ENCODE assay signal across 1 cellular context in the genomic region with DNA sequence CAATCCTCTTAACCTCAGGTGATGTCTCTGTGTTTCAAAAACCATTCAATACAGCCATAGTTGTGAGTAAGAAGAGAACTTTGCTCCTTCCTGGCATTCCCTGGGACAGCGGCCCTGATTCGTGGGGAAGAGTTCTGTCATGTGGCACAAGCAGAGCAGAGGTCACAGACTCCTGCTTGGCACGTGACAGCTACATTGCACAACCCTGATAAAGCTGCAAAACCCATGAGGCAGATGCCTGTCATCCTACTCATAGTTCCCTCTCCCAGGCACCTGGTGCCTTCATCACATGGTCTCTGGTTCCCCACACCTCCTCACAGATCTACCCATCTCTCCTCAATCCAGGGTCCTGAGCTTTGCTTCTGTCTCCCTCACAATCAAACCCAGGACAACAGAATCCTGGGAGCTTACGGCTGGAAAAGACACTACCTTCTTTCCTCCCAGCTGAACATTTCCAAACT.
TF ChIP-seq lines count a peak whose summit lies in the region.

No MANE protein-coding gene starts in this region.

TF ChIP-seq in HepG2, 621 proteins besides CTCF, POLR2A, EP300 and RAD21 (continued from another document and continues in another):
- TF ChIP-seq KLF16 (CRISPR knock-in tag; IDR thresholded peaks at IDR 0.05), result peak in 1 of 2 experiments; percentile 98; a peak in 2 of 4 replicates
- peak; percentile 81; the same call in 1 of the 2 replicates for TF ChIP-seq EHMT2 (IDR thresholded peaks at IDR 0.05; ENCODE audit: borderline replicate concordance, low read depth, low read length)
- TF ChIP-seq ZNF343 (CRISPR knock-in tag; IDR thresholded peaks at IDR 0.05), result no peak
- TF ChIP-seq ZNF256 (CRISPR knock-in tag; conservative IDR thresholded peaks at IDR 0.05), result peak; percentile 83
- TF ChIP-seq ZNF674 (CRISPR knock-in tag; IDR thresholded peaks at IDR 0.05; ENCODE audit: low read depth), result no peak
- TF ChIP-seq, protein P1, sequence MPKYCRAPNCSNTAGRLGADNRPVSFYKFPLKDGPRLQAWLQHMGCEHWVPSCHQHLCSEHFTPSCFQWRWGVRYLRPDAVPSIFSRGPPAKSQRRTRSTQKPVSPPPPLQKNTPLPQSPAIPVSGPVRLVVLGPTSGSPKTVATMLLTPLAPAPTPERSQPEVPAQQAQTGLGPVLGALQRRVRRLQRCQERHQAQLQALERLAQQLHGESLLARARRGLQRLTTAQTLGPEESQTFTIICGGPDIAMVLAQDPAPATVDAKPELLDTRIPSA (CRISPR knock-in tag; IDR thresholded peaks at IDR 0.05; ENCODE audit: borderline replicate concordance), result no peak
- TF ChIP-seq, protein P2, sequence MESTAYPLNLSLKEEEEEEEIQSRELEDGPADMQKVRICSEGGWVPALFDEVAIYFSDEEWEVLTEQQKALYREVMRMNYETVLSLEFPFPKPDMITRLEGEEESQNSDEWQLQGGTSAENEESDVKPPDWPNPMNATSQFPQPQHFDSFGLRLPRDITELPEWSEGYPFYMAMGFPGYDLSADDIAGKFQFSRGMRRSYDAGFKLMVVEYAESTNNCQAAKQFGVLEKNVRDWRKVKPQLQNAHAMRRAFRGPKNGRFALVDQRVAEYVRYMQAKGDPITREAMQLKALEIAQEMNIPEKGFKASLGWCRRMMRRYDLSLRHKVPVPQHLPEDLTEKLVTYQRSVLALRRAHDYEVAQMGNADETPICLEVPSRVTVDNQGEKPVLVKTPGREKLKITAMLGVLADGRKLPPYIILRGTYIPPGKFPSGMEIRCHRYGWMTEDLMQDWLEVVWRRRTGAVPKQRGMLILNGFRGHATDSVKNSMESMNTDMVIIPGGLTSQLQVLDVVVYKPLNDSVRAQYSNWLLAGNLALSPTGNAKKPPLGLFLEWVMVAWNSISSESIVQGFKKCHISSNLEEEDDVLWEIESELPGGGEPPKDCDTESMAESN (CRISPR knock-in tag; conservative IDR thresholded peaks at IDR 0.05), result peak; percentile 84
- TF ChIP-seq ZNF101 (CRISPR knock-in tag; IDR thresholded peaks at IDR 0.05; ENCODE audit: borderline replicate concordance, low read depth), result no peak
- TF ChIP-seq, protein P3, sequence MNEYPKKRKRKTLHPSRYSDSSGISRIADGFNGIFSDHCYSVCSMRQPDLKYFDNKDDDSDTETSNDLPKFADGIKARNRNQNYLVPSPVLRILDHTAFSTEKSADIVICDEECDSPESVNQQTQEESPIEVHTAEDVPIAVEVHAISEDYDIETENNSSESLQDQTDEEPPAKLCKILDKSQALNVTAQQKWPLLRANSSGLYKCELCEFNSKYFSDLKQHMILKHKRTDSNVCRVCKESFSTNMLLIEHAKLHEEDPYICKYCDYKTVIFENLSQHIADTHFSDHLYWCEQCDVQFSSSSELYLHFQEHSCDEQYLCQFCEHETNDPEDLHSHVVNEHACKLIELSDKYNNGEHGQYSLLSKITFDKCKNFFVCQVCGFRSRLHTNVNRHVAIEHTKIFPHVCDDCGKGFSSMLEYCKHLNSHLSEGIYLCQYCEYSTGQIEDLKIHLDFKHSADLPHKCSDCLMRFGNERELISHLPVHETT (CRISPR knock-in tag; conservative IDR thresholded peaks at IDR 0.05), result peak; percentile 81
- no peak for TF ChIP-seq ZNF33B (CRISPR knock-in tag; IDR thresholded peaks at IDR 0.05)
- TF ChIP-seq FOXC1 (CRISPR knock-in tag; IDR thresholded peaks at IDR 0.05; ENCODE audit: borderline replicate concordance), result peak; percentile 93
- TF ChIP-seq, protein P4, sequence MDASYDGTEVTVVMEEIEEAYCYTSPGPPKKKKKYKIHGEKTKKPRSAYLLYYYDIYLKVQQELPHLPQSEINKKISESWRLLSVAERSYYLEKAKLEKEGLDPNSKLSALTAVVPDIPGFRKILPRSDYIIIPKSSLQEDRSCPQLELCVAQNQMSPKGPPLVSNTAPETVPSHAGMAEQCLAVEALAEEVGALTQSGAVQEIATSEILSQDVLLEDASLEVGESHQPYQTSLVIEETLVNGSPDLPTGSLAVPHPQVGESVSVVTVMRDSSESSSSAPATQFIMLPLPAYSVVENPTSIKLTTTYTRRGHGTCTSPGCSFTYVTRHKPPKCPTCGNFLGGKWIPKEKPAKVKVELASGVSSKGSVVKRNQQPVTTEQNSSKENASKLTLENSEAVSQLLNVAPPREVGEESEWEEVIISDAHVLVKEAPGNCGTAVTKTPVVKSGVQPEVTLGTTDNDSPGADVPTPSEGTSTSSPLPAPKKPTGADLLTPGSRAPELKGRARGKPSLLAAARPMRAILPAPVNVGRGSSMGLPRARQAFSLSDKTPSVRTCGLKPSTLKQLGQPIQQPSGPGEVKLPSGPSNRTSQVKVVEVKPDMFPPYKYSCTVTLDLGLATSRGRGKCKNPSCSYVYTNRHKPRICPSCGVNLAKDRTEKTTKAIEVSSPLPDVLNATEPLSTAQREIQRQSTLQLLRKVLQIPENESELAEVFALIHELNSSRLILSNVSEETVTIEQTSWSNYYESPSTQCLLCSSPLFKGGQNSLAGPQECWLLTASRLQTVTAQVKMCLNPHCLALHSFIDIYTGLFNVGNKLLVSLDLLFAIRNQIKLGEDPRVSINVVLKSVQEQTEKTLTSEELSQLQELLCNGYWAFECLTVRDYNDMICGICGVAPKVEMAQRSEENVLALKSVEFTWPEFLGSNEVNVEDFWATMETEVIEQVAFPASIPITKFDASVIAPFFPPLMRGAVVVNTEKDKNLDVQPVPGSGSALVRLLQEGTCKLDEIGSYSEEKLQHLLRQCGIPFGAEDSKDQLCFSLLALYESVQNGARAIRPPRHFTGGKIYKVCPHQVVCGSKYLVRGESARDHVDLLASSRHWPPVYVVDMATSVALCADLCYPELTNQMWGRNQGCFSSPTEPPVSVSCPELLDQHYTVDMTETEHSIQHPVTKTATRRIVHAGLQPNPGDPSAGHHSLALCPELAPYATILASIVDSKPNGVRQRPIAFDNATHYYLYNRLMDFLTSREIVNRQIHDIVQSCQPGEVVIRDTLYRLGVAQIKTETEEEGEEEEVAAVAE (CRISPR knock-in tag; IDR thresholded peaks at IDR 0.05; ENCODE audit: borderline replicate concordance), result peak; percentile 89
- no peak; the same call in 1 of the 2 replicates for TF ChIP-seq KLF15 (CRISPR knock-in tag; IDR thresholded peaks at IDR 0.05; ENCODE audit: borderline replicate concordance)
- TF ChIP-seq MIXL1 (CRISPR knock-in tag; IDR thresholded peaks at IDR 0.05), result peak; percentile 96
- TF ChIP-seq, protein P5, sequence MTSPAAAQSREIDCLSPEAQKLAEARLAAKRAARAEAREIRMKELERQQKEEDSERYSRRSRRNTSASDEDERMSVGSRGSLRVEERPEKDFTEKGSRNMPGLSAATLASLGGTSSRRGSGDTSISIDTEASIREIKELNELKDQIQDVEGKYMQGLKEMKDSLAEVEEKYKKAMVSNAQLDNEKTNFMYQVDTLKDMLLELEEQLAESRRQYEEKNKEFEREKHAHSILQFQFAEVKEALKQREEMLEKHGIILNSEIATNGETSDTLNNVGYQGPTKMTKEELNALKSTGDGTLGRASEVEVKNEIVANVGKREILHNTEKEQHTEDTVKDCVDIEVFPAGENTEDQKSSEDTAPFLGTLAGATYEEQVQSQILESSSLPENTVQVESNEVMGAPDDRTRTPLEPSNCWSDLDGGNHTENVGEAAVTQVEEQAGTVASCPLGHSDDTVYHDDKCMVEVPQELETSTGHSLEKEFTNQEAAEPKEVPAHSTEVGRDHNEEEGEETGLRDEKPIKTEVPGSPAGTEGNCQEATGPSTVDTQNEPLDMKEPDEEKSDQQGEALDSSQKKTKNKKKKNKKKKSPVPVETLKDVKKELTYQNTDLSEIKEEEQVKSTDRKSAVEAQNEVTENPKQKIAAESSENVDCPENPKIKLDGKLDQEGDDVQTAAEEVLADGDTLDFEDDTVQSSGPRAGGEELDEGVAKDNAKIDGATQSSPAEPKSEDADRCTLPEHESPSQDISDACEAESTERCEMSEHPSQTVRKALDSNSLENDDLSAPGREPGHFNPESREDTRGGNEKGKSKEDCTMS (CRISPR knock-in tag; conservative IDR thresholded peaks at IDR 0.05), result 0 out of 2 replicates have a peak, but pooled peaks have one; percentile 62
- TF ChIP-seq PTBP1 (IDR thresholded peaks at IDR 0.05; ENCODE audit: low read depth, low read length, poor library complexity, severe bottlenecking), result no peak
- TF ChIP-seq HHEX (CRISPR knock-in tag; IDR thresholded peaks at IDR 0.05), result peak; percentile 45; the same call in 1 of the 2 replicates
- TF ChIP-seq STAT5B (CRISPR knock-in tag; IDR thresholded peaks at IDR 0.05), result 0 out of 2 replicates have a peak, but pooled peaks have one; percentile 57
- TF ChIP-seq, protein P6, sequence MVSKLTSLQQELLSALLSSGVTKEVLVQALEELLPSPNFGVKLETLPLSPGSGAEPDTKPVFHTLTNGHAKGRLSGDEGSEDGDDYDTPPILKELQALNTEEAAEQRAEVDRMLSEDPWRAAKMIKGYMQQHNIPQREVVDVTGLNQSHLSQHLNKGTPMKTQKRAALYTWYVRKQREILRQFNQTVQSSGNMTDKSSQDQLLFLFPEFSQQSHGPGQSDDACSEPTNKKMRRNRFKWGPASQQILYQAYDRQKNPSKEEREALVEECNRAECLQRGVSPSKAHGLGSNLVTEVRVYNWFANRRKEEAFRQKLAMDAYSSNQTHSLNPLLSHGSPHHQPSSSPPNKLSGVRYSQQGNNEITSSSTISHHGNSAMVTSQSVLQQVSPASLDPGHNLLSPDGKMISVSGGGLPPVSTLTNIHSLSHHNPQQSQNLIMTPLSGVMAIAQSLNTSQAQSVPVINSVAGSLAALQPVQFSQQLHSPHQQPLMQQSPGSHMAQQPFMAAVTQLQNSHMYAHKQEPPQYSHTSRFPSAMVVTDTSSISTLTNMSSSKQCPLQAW (CRISPR knock-in tag; IDR thresholded peaks at IDR 0.05), result peak; percentile 89
- TF ChIP-seq ZBTB1 (CRISPR knock-in tag; IDR thresholded peaks at IDR 0.05; ENCODE audit: borderline replicate concordance), result no peak
- TF ChIP-seq, protein P7, sequence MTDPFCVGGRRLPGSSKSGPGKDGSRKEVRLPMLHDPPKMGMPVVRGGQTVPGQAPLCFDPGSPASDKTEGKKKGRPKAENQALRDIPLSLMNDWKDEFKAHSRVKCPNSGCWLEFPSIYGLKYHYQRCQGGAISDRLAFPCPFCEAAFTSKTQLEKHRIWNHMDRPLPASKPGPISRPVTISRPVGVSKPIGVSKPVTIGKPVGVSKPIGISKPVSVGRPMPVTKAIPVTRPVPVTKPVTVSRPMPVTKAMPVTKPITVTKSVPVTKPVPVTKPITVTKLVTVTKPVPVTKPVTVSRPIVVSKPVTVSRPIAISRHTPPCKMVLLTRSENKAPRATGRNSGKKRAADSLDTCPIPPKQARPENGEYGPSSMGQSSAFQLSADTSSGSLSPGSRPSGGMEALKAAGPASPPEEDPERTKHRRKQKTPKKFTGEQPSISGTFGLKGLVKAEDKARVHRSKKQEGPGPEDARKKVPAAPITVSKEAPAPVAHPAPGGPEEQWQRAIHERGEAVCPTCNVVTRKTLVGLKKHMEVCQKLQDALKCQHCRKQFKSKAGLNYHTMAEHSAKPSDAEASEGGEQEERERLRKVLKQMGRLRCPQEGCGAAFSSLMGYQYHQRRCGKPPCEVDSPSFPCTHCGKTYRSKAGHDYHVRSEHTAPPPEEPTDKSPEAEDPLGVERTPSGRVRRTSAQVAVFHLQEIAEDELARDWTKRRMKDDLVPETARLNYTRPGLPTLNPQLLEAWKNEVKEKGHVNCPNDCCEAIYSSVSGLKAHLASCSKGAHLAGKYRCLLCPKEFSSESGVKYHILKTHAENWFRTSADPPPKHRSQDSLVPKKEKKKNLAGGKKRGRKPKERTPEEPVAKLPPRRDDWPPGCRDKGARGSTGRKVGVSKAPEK (CRISPR knock-in tag; IDR thresholded peaks at IDR 0.05; ENCODE audit: borderline replicate concordance), result peak; percentile 67
- TF ChIP-seq SMARCC2 (IDR thresholded peaks at IDR 0.05), result no peak
- TF ChIP-seq, protein P8, sequence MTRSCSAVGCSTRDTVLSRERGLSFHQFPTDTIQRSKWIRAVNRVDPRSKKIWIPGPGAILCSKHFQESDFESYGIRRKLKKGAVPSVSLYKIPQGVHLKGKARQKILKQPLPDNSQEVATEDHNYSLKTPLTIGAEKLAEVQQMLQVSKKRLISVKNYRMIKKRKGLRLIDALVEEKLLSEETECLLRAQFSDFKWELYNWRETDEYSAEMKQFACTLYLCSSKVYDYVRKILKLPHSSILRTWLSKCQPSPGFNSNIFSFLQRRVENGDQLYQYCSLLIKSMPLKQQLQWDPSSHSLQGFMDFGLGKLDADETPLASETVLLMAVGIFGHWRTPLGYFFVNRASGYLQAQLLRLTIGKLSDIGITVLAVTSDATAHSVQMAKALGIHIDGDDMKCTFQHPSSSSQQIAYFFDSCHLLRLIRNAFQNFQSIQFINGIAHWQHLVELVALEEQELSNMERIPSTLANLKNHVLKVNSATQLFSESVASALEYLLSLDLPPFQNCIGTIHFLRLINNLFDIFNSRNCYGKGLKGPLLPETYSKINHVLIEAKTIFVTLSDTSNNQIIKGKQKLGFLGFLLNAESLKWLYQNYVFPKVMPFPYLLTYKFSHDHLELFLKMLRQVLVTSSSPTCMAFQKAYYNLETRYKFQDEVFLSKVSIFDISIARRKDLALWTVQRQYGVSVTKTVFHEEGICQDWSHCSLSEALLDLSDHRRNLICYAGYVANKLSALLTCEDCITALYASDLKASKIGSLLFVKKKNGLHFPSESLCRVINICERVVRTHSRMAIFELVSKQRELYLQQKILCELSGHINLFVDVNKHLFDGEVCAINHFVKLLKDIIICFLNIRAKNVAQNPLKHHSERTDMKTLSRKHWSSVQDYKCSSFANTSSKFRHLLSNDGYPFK (CRISPR knock-in tag; IDR thresholded peaks at IDR 0.05; ENCODE audit: borderline replicate concordance), result peak; percentile 74
- TF ChIP-seq ZNF17 (CRISPR knock-in tag; IDR thresholded peaks at IDR 0.05), result no peak
- TF ChIP-seq, protein P9, sequence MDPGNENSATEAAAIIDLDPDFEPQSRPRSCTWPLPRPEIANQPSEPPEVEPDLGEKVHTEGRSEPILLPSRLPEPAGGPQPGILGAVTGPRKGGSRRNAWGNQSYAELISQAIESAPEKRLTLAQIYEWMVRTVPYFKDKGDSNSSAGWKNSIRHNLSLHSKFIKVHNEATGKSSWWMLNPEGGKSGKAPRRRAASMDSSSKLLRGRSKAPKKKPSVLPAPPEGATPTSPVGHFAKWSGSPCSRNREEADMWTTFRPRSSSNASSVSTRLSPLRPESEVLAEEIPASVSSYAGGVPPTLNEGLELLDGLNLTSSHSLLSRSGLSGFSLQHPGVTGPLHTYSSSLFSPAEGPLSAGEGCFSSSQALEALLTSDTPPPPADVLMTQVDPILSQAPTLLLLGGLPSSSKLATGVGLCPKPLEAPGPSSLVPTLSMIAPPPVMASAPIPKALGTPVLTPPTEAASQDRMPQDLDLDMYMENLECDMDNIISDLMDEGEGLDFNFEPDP (CRISPR knock-in tag; conservative IDR thresholded peaks at IDR 0.05), result no peak
- no peak for TF ChIP-seq TOE1 (CRISPR knock-in tag; IDR thresholded peaks at IDR 0.05)
- TF ChIP-seq ZNF550 (CRISPR knock-in tag; IDR thresholded peaks at IDR 0.05; ENCODE audit: borderline replicate concordance), result no peak
- 0 out of 2 replicates have a peak, but pooled peaks have one; percentile 75 for TF ChIP-seq SNAI1 (CRISPR knock-in tag; IDR thresholded peaks at IDR 0.05; ENCODE audit: borderline replicate concordance)
- TF ChIP-seq ZFP1 (CRISPR knock-in tag; IDR thresholded peaks at IDR 0.05), result peak; percentile 97
- no peak; the same call in 1 of the 2 replicates for TF ChIP-seq RELA (CRISPR knock-in tag; IDR thresholded peaks at IDR 0.05)
- TF ChIP-seq ZNF430 (CRISPR knock-in tag; IDR thresholded peaks at IDR 0.05), result peak; percentile 99
- no peak for TF ChIP-seq ZNF75D (CRISPR knock-in tag; IDR thresholded peaks at IDR 0.05; ENCODE audit: borderline replicate concordance)
- 0 out of 2 replicates have a peak, but pooled peaks have one; percentile 63 for TF ChIP-seq EED (CRISPR knock-in tag; IDR thresholded peaks at IDR 0.05)
- TF ChIP-seq ZNF180 (CRISPR knock-in tag; IDR thresholded peaks at IDR 0.05; ENCODE audit: borderline replicate concordance, low read depth), result no peak
